Comparison of ENCODE assay signal across 16 cellular contexts in the genomic region with DNA sequence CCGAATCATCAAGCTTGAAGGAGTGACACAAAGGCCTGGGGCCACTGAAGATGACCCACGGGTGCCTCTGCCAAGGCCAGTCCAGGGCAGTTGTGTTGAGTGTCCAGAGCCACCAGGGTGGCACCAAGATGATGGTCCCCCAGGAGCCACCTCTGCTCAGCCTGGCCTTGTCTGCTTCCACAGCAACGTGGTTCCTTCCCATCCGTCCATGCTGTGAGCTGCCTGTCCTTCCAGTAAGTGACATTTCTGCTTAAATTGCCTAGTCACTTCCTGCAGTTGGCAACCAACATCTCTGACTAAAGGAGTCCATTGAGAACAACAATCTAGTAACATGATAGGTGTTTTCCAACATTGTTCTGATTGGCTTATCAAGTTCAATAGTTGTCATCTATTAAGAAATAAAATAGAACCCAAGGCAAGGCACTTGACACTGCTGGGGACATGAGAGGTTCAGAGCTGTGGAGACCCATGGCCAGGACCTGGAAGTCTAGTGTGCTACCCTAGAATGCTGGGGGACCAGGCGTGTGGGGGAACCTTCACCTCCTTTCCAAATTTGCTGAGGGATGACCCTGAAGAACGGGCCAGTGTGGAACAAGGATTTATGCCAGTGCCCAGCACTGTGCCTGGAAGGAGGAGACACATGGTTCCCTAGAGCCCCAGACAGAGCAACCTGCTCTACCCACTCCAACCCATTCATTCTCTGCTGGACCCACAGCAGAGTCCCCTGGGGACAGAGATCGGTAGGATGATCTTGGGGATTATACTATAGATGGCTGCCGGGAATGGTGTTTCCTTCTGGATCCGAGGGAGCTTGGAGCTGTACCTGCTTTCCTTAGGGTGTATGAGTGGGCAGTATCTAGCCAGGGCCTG.
DNase-seq lines count a peak whose midpoint lies in the region.
"Had no signal": no experiment of that assay in that cellular context is flagged by ENCODE, and none has a peak within 500 bp of the region (broad histone marks: within the 10 kb centered on the region; RNA-seq: fewer than 3 reads in every experiment).

No MANE protein-coding gene starts in this region.

- intact Hi-C loops in activated T-helper 1 cell treated with anti-CD3 and anti-CD28 coated beads, Interleukin-12 subunit alpha, Interleukin-12 subunit beta, Interleukin-2, Interleukin-4 antibody, amounts not matched to agents 30 ng/mL and 10 ng/mL and 1 ng/mL, durations not matched to agents 14 hours and 24 hours and 36 hours (cut with micrococcal nuclease): loop anchor here (1.0 kb wide), 1 partner anchor 8 kb away; no protein-coding TSS in a partner anchor

- peaks cover 14% of the 10 kb centered on the region for H3K9me3 Mint-ChIP-seq in activated T-helper 1 cell treated with anti-CD3 and anti-CD28 coated beads, Interleukin-12 subunit alpha, Interleukin-12 subunit beta, Interleukin-2, Interleukin-4 antibody, amounts not matched to agents 30 ng/mL and 10 ng/mL and 1 ng/mL, durations not matched to agents 14 hours and 24 hours and 36 hours
- H3K9me3 Mint-ChIP-seq in stimulated activated naive CD8-positive, alpha-beta T cell treated with anti-CD3 and anti-CD28 coated beads, Interleukin-15, Interleukin-2, amounts not matched to agents 100 ng/mL and 50 ng/mL, for 24 hours: no peaks in the 10 kb centered on the region

- H3K4me3 Mint-ChIP-seq in activated T-helper 1 cell treated with anti-CD3 and anti-CD28 coated beads, Interleukin-12 subunit alpha, Interleukin-12 subunit beta, Interleukin-2, Interleukin-4 antibody, amounts not matched to agents 30 ng/mL and 10 ng/mL and 1 ng/mL, durations not matched to agents 14 hours and 24 hours and 36 hours: no peak overlapping the region
- H3K4me3 Mint-ChIP-seq in stimulated activated naive CD8-positive, alpha-beta T cell treated with anti-CD3 and anti-CD28 coated beads, Interleukin-15, Interleukin-2, amounts not matched to agents 100 ng/mL and 50 ng/mL, for 24 hours: no peak overlapping the region

- H3K27me3 Mint-ChIP-seq in activated T-helper 1 cell treated with anti-CD3 and anti-CD28 coated beads, Interleukin-12 subunit alpha, Interleukin-12 subunit beta, Interleukin-2, Interleukin-4 antibody, amounts not matched to agents 30 ng/mL and 10 ng/mL and 1 ng/mL, durations not matched to agents 14 hours and 24 hours and 36 hours (ENCODE audit: insufficient read depth): no peaks in the 10 kb centered on the region
- no peaks in the 10 kb centered on the region for H3K27me3 Mint-ChIP-seq in stimulated activated naive CD8-positive, alpha-beta T cell treated with anti-CD3 and anti-CD28 coated beads, Interleukin-15, Interleukin-2, amounts not matched to agents 100 ng/mL and 50 ng/mL, for 24 hours

- H3K4me1 Mint-ChIP-seq in activated T-helper 1 cell treated with anti-CD3 and anti-CD28 coated beads, Interleukin-12 subunit alpha, Interleukin-12 subunit beta, Interleukin-2, Interleukin-4 antibody, amounts not matched to agents 30 ng/mL and 10 ng/mL and 1 ng/mL, durations not matched to agents 14 hours and 24 hours and 36 hours (ENCODE audit: low read depth): peaks cover 62% of the 10 kb centered on the region
- H3K4me1 Mint-ChIP-seq in stimulated activated naive CD8-positive, alpha-beta T cell treated with anti-CD3 and anti-CD28 coated beads, Interleukin-15, Interleukin-2, amounts not matched to agents 100 ng/mL and 50 ng/mL, for 24 hours (ENCODE audit: low read depth): peaks cover 30% of the 10 kb centered on the region

- peak overlapping the region; percentile 97 for H3K27ac Mint-ChIP-seq in activated T-helper 1 cell treated with anti-CD3 and anti-CD28 coated beads, Interleukin-12 subunit alpha, Interleukin-12 subunit beta, Interleukin-2, Interleukin-4 antibody, amounts not matched to agents 30 ng/mL and 10 ng/mL and 1 ng/mL, durations not matched to agents 14 hours and 24 hours and 36 hours
- peak overlapping the region; percentile 64 for H3K27ac Mint-ChIP-seq in stimulated activated naive CD8-positive, alpha-beta T cell treated with anti-CD3 and anti-CD28 coated beads, Interleukin-15, Interleukin-2, amounts not matched to agents 100 ng/mL and 50 ng/mL, for 24 hours

- H3K36me3 Mint-ChIP-seq in activated T-helper 1 cell treated with anti-CD3 and anti-CD28 coated beads, Interleukin-12 subunit alpha, Interleukin-12 subunit beta, Interleukin-2, Interleukin-4 antibody, amounts not matched to agents 30 ng/mL and 10 ng/mL and 1 ng/mL, durations not matched to agents 14 hours and 24 hours and 36 hours (ENCODE audit: low read depth): peaks cover 21% of the 10 kb centered on the region
- no peaks in the 10 kb centered on the region for H3K36me3 Mint-ChIP-seq in stimulated activated naive CD8-positive, alpha-beta T cell treated with anti-CD3 and anti-CD28 coated beads, Interleukin-15, Interleukin-2, amounts not matched to agents 100 ng/mL and 50 ng/mL, for 24 hours (ENCODE audit: low read depth)

- peak in 2 of 3 donors; percentile 24 to 26 for DNase-seq in stimulated activated CD4-positive, alpha-beta T cell treated with anti-CD3 and anti-CD28 coated beads, Interleukin-12 subunit alpha, Interleukin-12 subunit beta, amount 100 ng/mL, for 48 hours (ENCODE audit: low read depth in 2 of 3, low spot score in 1 of 3)
- DNase-seq in stimulated activated CD4-positive, alpha-beta T cell treated with anti-CD3 and anti-CD28 coated beads, Interleukin-2, amount 100 ng/mL, for 48 hours: no peak
- peak; percentile 39 for DNase-seq in OCI-M1 (lab: John Stamatoyannopoulos, UW)
- peak; percentile 49 for DNase-seq in activated T-helper 1 cell treated with anti-CD3 and anti-CD28 coated beads, Interleukin-12 subunit alpha, Interleukin-12 subunit beta, Interleukin-2, Interleukin-4 antibody, amounts not matched to agents 30 ng/mL and 10 ng/mL and 1 ng/mL, durations not matched to agents 14 hours and 24 hours and 36 hours (ENCODE audit: low spot score)
- no peak for DNase-seq in NCI-H1436 (lab: John Stamatoyannopoulos, UW)
- DNase-seq in anterior cingulate cortex (lab: John Stamatoyannopoulos, UW): no peak
- DNase-seq: colonic mucosa, DMS79 treated with DMSO at 0.1 percent for 48 hours, foreskin fibroblast, midbrain, NCI-H2081 treated with DMSO at 0.1 percent for 48 hours, NCI-H524 treated with DMSO at 0.1 percent for 48 hours, nucleus accumbens, PC-3, transverse colon had no signal

Comparison
In these comparisons a context has a peak if more than half of its experiments do, and no peak if none do; other contexts are left out.
1. DNase-seq: peak in stimulated activated CD4-positive, alpha-beta T cell treated with anti-CD3 and anti-CD28 coated beads, Interleukin-12 subunit alpha, Interleukin-12 subunit beta, amount 100 ng/mL, for 48 hours (2 of 3), OCI-M1 (single experiment) and activated T-helper 1 cell treated with anti-CD3 and anti-CD28 coated beads, Interleukin-12 subunit alpha, Interleukin-12 subunit beta, Interleukin-2, Interleukin-4 antibody, amounts not matched to agents 30 ng/mL and 10 ng/mL and 1 ng/mL, durations not matched to agents 14 hours and 24 hours and 36 hours (single experiment); none in stimulated activated CD4-positive, alpha-beta T cell treated with anti-CD3 and anti-CD28 coated beads, Interleukin-2, amount 100 ng/mL, for 48 hours (0 of 2), NCI-H1436 (single experiment) and anterior cingulate cortex (0 of 58).